ENCODE assay signal across 19 cellular contexts in genomic region chr2:40741532-40741931, GRCh38.
DNase-seq lines count a peak whose midpoint lies in the region; ATAC-seq and TF ChIP-seq lines count a peak whose summit lies in the region.
"Had no signal": no experiment of that assay in that cellular context is flagged by ENCODE, and none has a peak within 500 bp of the region (broad histone marks: within the 10 kb centered on the region; RNA-seq: fewer than 3 reads in every experiment).

No MANE protein-coding gene starts in this region.

- H3K4me2 ChIP-seq in mammary epithelial cell (ENCODE audit: insufficient read depth, low read depth, low read length) (no peak overlapping the region), PC-3 (ENCODE audit: low read length) (peak overlapping the region; percentile 17; the same call in 1 of the 2 replicates)

- CTCF ChIA-PET in mammary epithelial cell (lab: Charles Lee; ENCODE audit: low non-redundant PET) (interaction anchor here (0.8 kb wide), 1 partner anchor 828 kb away, joined by 4 read pairs; no protein-coding TSS in a partner anchor), PC-3 (lab: Charles Lee) (no interaction called here)

- dilution Hi-C loops in mammary epithelial cell (cut with HindIII; ENCODE audit: low sequenced_read_pairs), result no loop called here

- H3K79me2 ChIP-seq in mammary epithelial cell (ENCODE audit: insufficient read depth, low read length) (no peaks in the 10 kb centered on the region), PC-3 (ENCODE audit: low read length) (no peaks in the 10 kb centered on the region)

- POLR2A ChIA-PET in PC-3 (lab: Charles Lee; ENCODE audit: unreplicated experiment), result interaction anchor here (0.6 kb wide), 1 partner anchor 409 kb away, joined by 3 read pairs; no protein-coding TSS in a partner anchor

- H3K4me3 Mint-ChIP-seq in effector memory CD8-positive, alpha-beta T cell, result no peak overlapping the region
- H3K4me3 Mint-ChIP-seq: CD4-positive, CD25-positive, alpha-beta regulatory T cell had no signal

- WGBS in mammary epithelial cell (ENCODE audit: low coverage, missing lambda C conversion rate), result 92% methylated on average over 2 of the region's 2 CpGs

- no peak overlapping the region for H3K27ac Mint-ChIP-seq in effector memory CD8-positive, alpha-beta T cell
- H3K27ac Mint-ChIP-seq: CD4-positive, CD25-positive, alpha-beta regulatory T cell had no signal

- DNase-seq in mammary epithelial cell (peak; percentile 8), breast epithelium (ENCODE audit: low spot score in 2 of 2) (no peak), PC-3 (peak; percentile 70), kidney tubule cell (ENCODE audit: low spot score) (peak; percentile 4), NCI-H1105 treated with DMSO at 0.1 percent for 48 hours (lab: John Stamatoyannopoulos, UW) (no peak), ureter (ENCODE audit: low spot score) (no peak)
- DNase-seq in effector memory CD8-positive, alpha-beta T cell, result no peak
- DNase-seq: BE2C; CD4-positive, CD25-positive, alpha-beta regulatory T cell; COR-L47; GOT3; KBM-7; NCI-H1048; NCI-H1436 treated with DMSO at 0.1 percent for 48 hours; NCI-H2081 treated with DMSO at 0.1 percent for 48 hours; NCI-H345; NCI-H524 treated with DMSO at 0.1 percent for 48 hours; SJCRH30 had no signal

- no peaks in the 10 kb centered on the region for H3K27me3 Mint-ChIP-seq in effector memory CD8-positive, alpha-beta T cell
- H3K27me3 Mint-ChIP-seq: CD4-positive, CD25-positive, alpha-beta regulatory T cell had no signal

- no peaks in the 10 kb centered on the region for H3K9me3 ChIP-seq in mammary epithelial cell (replicated peaks; ENCODE audit: insufficient read depth, low read length)
- no peaks in the 10 kb centered on the region for H3K9me3 ChIP-seq in breast epithelium
- no peaks in the 10 kb centered on the region for H3K9me3 ChIP-seq in PC-3 (ENCODE audit: low read length)
- H3K9me3 ChIP-seq: BE2C, SJCRH30 had no signal

- no peaks in the 10 kb centered on the region for H3K36me3 ChIP-seq in mammary epithelial cell (ENCODE audit: insufficient read depth, low read length)
- no peaks in the 10 kb centered on the region for H3K36me3 ChIP-seq in breast epithelium
- no peaks in the 10 kb centered on the region for H3K36me3 ChIP-seq in PC-3 (ENCODE audit: low read depth, low read length)
- H3K36me3 ChIP-seq: BE2C, SJCRH30 had no signal

- H4K20me1 ChIP-seq in mammary epithelial cell (ENCODE audit: insufficient read depth, low read length) (no peaks in the 10 kb centered on the region), PC-3 (ENCODE audit: low read length) (no peaks in the 10 kb centered on the region)

- H3K4me3 ChIP-seq in mammary epithelial cell (replicated peaks in 1 of 3; ENCODE audit: insufficient read depth in 1 of 3, low read depth in 2 of 3, low read length in 3 of 3) (no peak overlapping the region), breast epithelium (no peak overlapping the region), PC-3 (ENCODE audit: low read length) (no peak overlapping the region)
- H3K4me3 ChIP-seq: GM12878, SJCRH30 had no signal

- BruUV-seq in mammary epithelial cell (replicated peaks; lab: Mats Ljungman, UMichigan) (no TSS peak), PC-3 (replicated peaks; lab: Mats Ljungman, UMichigan) (no TSS peak)

- H3K4me1 Mint-ChIP-seq in effector memory CD8-positive, alpha-beta T cell (ENCODE audit: low read depth in 2 of 2), result no peaks in the 10 kb centered on the region
- H3K4me1 Mint-ChIP-seq: CD4-positive, CD25-positive, alpha-beta regulatory T cell had no signal

- H3K9me2 ChIP-seq in PC-3 (replicated peaks; ENCODE audit: low read length), result no peaks in the 10 kb centered on the region

- no peaks in the 10 kb centered on the region for H3F3A ChIP-seq in PC-3 (ENCODE audit: low read length, unreplicated experiment)

- in situ Hi-C loops in mammary epithelial cell (cut with MboI; ENCODE audit: low sequenced_read_pairs in 2 of 2), result no loop called here

- no peak for TF ChIP-seq CTCF in mammary epithelial cell (conservative IDR thresholded peaks at IDR 0.05 in 1 of 2, IDR thresholded peaks at IDR 0.05 in 1 of 2; ENCODE audit: extremely low read depth in 1 of 2, insufficient read depth in 1 of 2, low read depth in 1 of 2, low read length in 2 of 2)
- TF ChIP-seq CTCF in breast epithelium (IDR thresholded peaks at IDR 0.05), result no peak
- TF ChIP-seq CTCF in PC-3 (conservative IDR thresholded peaks at IDR 0.05; ENCODE audit: low read depth, low read length), result no peak

- H3K27me3 ChIP-seq in mammary epithelial cell (ENCODE audit: insufficient read depth, low read length) (no peaks in the 10 kb centered on the region), breast epithelium (no peaks in the 10 kb centered on the region), PC-3 (ENCODE audit: low read length) (no peaks in the 10 kb centered on the region)
- H3K27me3 ChIP-seq: BE2C, SJCRH30 had no signal

- no peak for TF ChIP-seq POLR2A in breast epithelium (IDR thresholded peaks at IDR 0.05)

- H3K4me1 ChIP-seq in mammary epithelial cell (ENCODE audit: insufficient read depth, low read length) (no peaks in the 10 kb centered on the region), breast epithelium (no peaks in the 10 kb centered on the region), PC-3 (ENCODE audit: insufficient read depth, low read length) (peaks cover 24% of the 10 kb centered on the region)

- H3K9me3 Mint-ChIP-seq in effector memory CD8-positive, alpha-beta T cell, result peaks cover 0 to 6% of the 10 kb centered on the region in 2 donors

- no peaks in the 10 kb centered on the region for H3K36me3 Mint-ChIP-seq in effector memory CD8-positive, alpha-beta T cell (ENCODE audit: insufficient read depth)
- H3K36me3 Mint-ChIP-seq: CD4-positive, CD25-positive, alpha-beta regulatory T cell had no signal

- H2AFZ ChIP-seq in mammary epithelial cell (ENCODE audit: low read depth, low read length) (no peak overlapping the region), PC-3 (ENCODE audit: low read length) (no peak overlapping the region)

- intact Hi-C loops in mammary epithelial cell (cut with micrococcal nuclease) (no loop called here), breast epithelium (cut with DNase I; ENCODE audit: low total_unique reads) (no loop called here), PC-3 (cut with micrococcal nuclease) (loop anchor here (10.0 kb wide), 1 partner anchor 157 kb away; no protein-coding TSS in a partner anchor)

- ATAC-seq in PC-3, result peak; percentile 67
- no peak for ATAC-seq in effector memory CD8-positive, alpha-beta T cell (replicated peaks)
- ATAC-seq: GM12878 had no signal

- H3K27ac ChIP-seq in mammary epithelial cell (ENCODE audit: insufficient read depth, low read depth, low read length), result no peak overlapping the region
- H3K27ac ChIP-seq in breast epithelium, result no peak overlapping the region
- no peak overlapping the region for H3K27ac ChIP-seq in PC-3 (ENCODE audit: low read length)
- H3K27ac ChIP-seq: SJCRH30 had no signal

- H3K9ac ChIP-seq in mammary epithelial cell (ENCODE audit: insufficient read depth, low read length), result no peak overlapping the region
- no peak overlapping the region for H3K9ac ChIP-seq in PC-3 (ENCODE audit: low read length)

Comparison
In these comparisons a context has a peak if more than half of its experiments do, and no peak if none do; other contexts are left out.
1. DNase-seq: peak in mammary epithelial cell (single experiment), PC-3 (single experiment) and kidney tubule cell (single experiment); none in breast epithelium (0 of 2), NCI-H1105 treated with DMSO at 0.1 percent for 48 hours (single experiment), ureter (single experiment) and effector memory CD8-positive, alpha-beta T cell (0 of 3).